ENCODE assay signal across 16 cellular contexts in the genomic region with DNA sequence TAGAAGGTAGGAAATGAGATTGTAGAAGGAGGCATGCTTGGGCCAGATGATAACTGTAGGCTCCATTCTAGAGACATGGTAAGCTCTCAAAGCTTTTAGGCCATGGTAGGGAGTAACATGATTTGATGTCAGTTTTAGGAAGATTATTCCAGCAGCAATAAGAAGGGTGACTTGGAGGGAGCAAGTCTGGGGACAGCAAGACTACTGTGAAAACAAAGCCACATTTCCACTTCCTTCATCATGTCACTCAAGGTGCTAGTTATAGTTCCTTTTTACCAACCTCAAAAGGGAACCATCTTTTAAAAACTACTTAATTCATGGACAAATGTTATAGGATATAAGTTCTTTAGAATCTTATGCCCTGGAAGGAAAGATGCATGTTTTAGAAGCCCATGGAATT. TPM values are rescaled to one million over a fixed set of nuclear protein-coding genes. Genes with fewer than 3 reads are reported as not detected.
A peak's percentile ranks its signal among the peaks of the same experiment; 100 is the strongest.
DNase-seq lines count a peak whose midpoint lies in the region; ATAC-seq and TF ChIP-seq lines count a peak whose summit lies in the region.
"Had no signal": no experiment of that assay in that cellular context is flagged by ENCODE, and none has a peak within 500 bp of the region (broad histone marks: within the 10 kb centered on the region; RNA-seq: fewer than 3 reads in every experiment).

No MANE protein-coding gene starts in this region.

- no TSS peak for BruUV-seq in OCI-LY7 (replicated peaks; lab: Mats Ljungman, UMichigan)

- H4K20me1 ChIP-seq in OCI-LY7 (ENCODE audit: insufficient read depth, low read length) (no peaks in the 10 kb centered on the region), neural progenitor cell (ENCODE audit: low read depth) (no peaks in the 10 kb centered on the region)

- ATAC-seq in HG03175 (IDR thresholded peaks at IDR 0.05; ENCODE audit: unreplicated experiment) (peak; percentile 32), HG02981 (IDR thresholded peaks at IDR 0.05; ENCODE audit: unreplicated experiment) (no peak)
- ATAC-seq: HCT116 had no signal

- H3K4me3 Mint-ChIP-seq in T-helper 2 cell treated with Interferon-gamma antibody and Interleukin-4, amounts not matched to agents 5 μg/mL and 100 μg/mL, for 36 hours = no peak overlapping the region
- no peak overlapping the region for H3K4me3 Mint-ChIP-seq in neural progenitor cell
- H3K4me3 Mint-ChIP-seq: CD4-positive, CD25-positive, alpha-beta regulatory T cell; nephron progenitor cell had no signal

- H3K27ac Mint-ChIP-seq in T-helper 2 cell treated with Interferon-gamma antibody and Interleukin-4, amounts not matched to agents 5 μg/mL and 100 μg/mL, for 36 hours = peak overlapping the region; percentile 9
- no peak overlapping the region for H3K27ac Mint-ChIP-seq in neural progenitor cell
- H3K27ac Mint-ChIP-seq: CD4-positive, CD25-positive, alpha-beta regulatory T cell; nephron progenitor cell had no signal

- no peaks in the 10 kb centered on the region for H3K36me3 Mint-ChIP-seq in T-helper 2 cell treated with Interferon-gamma antibody and Interleukin-4, amounts not matched to agents 5 μg/mL and 100 μg/mL, for 36 hours (ENCODE audit: low read depth)
- no peaks in the 10 kb centered on the region for H3K36me3 Mint-ChIP-seq in neural progenitor cell
- H3K36me3 Mint-ChIP-seq: CD4-positive, CD25-positive, alpha-beta regulatory T cell had no signal

- no peaks in the 10 kb centered on the region for H3K27me3 ChIP-seq in neural progenitor cell
- H3K27me3 ChIP-seq: tibial artery had no signal

- no peak for DNase-seq in T-helper 2 cell treated with Interferon-gamma antibody and Interleukin-4, amounts not matched to agents 5 μg/mL and 100 μg/mL, for 36 hours (ENCODE audit: low spot score)
- DNase-seq in T-helper 2 cell = no peak
- no peak for DNase-seq in OCI-LY7 (ENCODE audit: low spot score)
- DNase-seq in neural progenitor cell (ENCODE audit: low spot score) = no peak
- no peak for DNase-seq in lower leg skin (ENCODE audit: low spot score in 2 of 2)
- no peak for DNase-seq in superior temporal gyrus (ENCODE audit: extremely low spot score)
- DNase-seq: activated effector memory CD4-positive, alpha-beta T cell treated with Interleukin-2 at 50 U/mL for 16 hours; CD4-positive, CD25-positive, alpha-beta regulatory T cell; mesendoderm; NCI-H774; nephron progenitor cell; tibial artery; WERI-Rb-1 had no signal

- H3K9ac ChIP-seq in neural progenitor cell = no peak overlapping the region

- H3K4me3 ChIP-seq in OCI-LY7 (ENCODE audit: low read depth, low read length, poor library complexity, severe bottlenecking) (no peak overlapping the region), neural progenitor cell (no peak overlapping the region), lower leg skin (ENCODE audit: low read depth, poor library complexity, severe bottlenecking) (no peak overlapping the region)
- H3K4me3 ChIP-seq: tibial artery had no signal

- CTCF ChIA-PET in OCI-LY7 (lab: Charles Lee; ENCODE audit: unreplicated experiment) = no interaction called here

- H3K36me3 ChIP-seq in OCI-LY7 (ENCODE audit: insufficient read depth, low read length) (no peaks in the 10 kb centered on the region), neural progenitor cell (no peaks in the 10 kb centered on the region)
- H3K36me3 ChIP-seq: tibial artery, WERI-Rb-1 had no signal

- H3K27ac ChIP-seq in OCI-LY7 (ENCODE audit: low read depth, low read length, poor library complexity, severe bottlenecking) (no peak overlapping the region), neural progenitor cell (no peak overlapping the region)
- H3K27ac ChIP-seq: tibial artery, WERI-Rb-1 had no signal

- intact Hi-C loops in OCI-LY7 (cut with micrococcal nuclease; ENCODE audit: unreplicated experiment) = no loop called here
- intact Hi-C loops in lower leg skin (cut with DNase I; ENCODE audit: low total_unique reads) = no loop called here

- H3K79me2 ChIP-seq in OCI-LY7 (ENCODE audit: insufficient read depth, low read depth, low read length) (no peaks in the 10 kb centered on the region), neural progenitor cell (ENCODE audit: low read depth) (no peaks in the 10 kb centered on the region)

- POLR2A ChIA-PET in OCI-LY7 (lab: Charles Lee) = interaction anchor here (1.7 kb wide), 1 partner anchor 10 kb away, joined by 7 read pairs; no protein-coding TSS in a partner anchor

- H3K4me2 ChIP-seq in OCI-LY7 (ENCODE audit: low read length) (no peak overlapping the region), neural progenitor cell (no peak overlapping the region)

- H3K9me3 ChIP-seq in OCI-LY7 (ENCODE audit: low read length) (no peaks in the 10 kb centered on the region), neural progenitor cell (ENCODE audit: low read depth) (no peaks in the 10 kb centered on the region)
- H3K9me3 ChIP-seq: tibial artery had no signal

- H3K9me2 ChIP-seq in OCI-LY7 (ENCODE audit: insufficient read depth, low read length) = no peaks in the 10 kb centered on the region

- H3K27me3 Mint-ChIP-seq in T-helper 2 cell treated with Interferon-gamma antibody and Interleukin-4, amounts not matched to agents 5 μg/mL and 100 μg/mL, for 36 hours (ENCODE audit: low read depth) = no peaks in the 10 kb centered on the region
- peaks cover 2% of the 10 kb centered on the region for H3K27me3 Mint-ChIP-seq in neural progenitor cell (ENCODE audit: insufficient read depth, low read depth)

- TF ChIP-seq CTCF in OCI-LY7 (conservative IDR thresholded peaks at IDR 0.05; ENCODE audit: low read length) (no peak), neural progenitor cell (IDR thresholded peaks at IDR 0.05) (no peak), lower leg skin (IDR thresholded peaks at IDR 0.05) (no peak)

- H3K4me1 ChIP-seq in OCI-LY7 (ENCODE audit: insufficient read depth, low read length, poor library complexity, severe bottlenecking) = peaks cover 6% of the 10 kb centered on the region
- H3K4me1 ChIP-seq in neural progenitor cell = no peaks in the 10 kb centered on the region
- H3K4me1 ChIP-seq: tibial artery had no signal

- H3K9me3 Mint-ChIP-seq in T-helper 2 cell treated with Interferon-gamma antibody and Interleukin-4, amounts not matched to agents 5 μg/mL and 100 μg/mL, for 36 hours = peaks cover 3% of the 10 kb centered on the region
- no peaks in the 10 kb centered on the region for H3K9me3 Mint-ChIP-seq in neural progenitor cell
- H3K9me3 Mint-ChIP-seq: nephron progenitor cell had no signal

- H3F3A ChIP-seq in neural progenitor cell (ENCODE audit: low read depth) = no peaks in the 10 kb centered on the region

- peaks cover 24% of the 10 kb centered on the region for H3K4me1 Mint-ChIP-seq in T-helper 2 cell treated with Interferon-gamma antibody and Interleukin-4, amounts not matched to agents 5 μg/mL and 100 μg/mL, for 36 hours (ENCODE audit: low read depth)
- peaks cover 3% of the 10 kb centered on the region for H3K4me1 Mint-ChIP-seq in neural progenitor cell

- peak overlapping the region; percentile 32; the same call in 1 of the 2 replicates for H2AFZ ChIP-seq in OCI-LY7 (ENCODE audit: low read length)
- H2AFZ ChIP-seq in neural progenitor cell (replicated peaks) = peak overlapping the region; percentile 35

- no peak for TF ChIP-seq POLR2A in lower leg skin (IDR thresholded peaks at IDR 0.05)

RNA-seq across cellular contexts. Expression of gene WDFY2, which starts 23.9 kb away (rescaled TPM):
- total RNA-seq in OCI-LY7 (2014; rRNA removed; shearing (Covaris generic)) = 6.4 and 8.2 TPM in 2 replicates
- total RNA-seq in OCI-LY7 (2022) (18.1 and 18.5 TPM in 2 replicates), neural progenitor cell (ENCODE audit: low replicate concordance) (18.3 and 18.4 TPM in 2 replicates), lower leg skin (10 to 100 TPM; 20.1 to 40.3 (median 22.4) TPM)
